Comparison of ENCODE assay signal across 19 cellular contexts in genomic region chr12:27689558-27690180, GRCh38. TPM values are rescaled to one million over a fixed set of nuclear protein-coding genes. Genes with fewer than 3 reads are reported as not detected.
DNase-seq lines count a peak whose midpoint lies in the region; ATAC-seq and TF ChIP-seq lines count a peak whose summit lies in the region.
"Had no signal": no experiment of that assay in that cellular context is flagged by ENCODE, and none has a peak within 500 bp of the region (broad histone marks: within the 10 kb centered on the region; RNA-seq: fewer than 3 reads in every experiment).

No MANE protein-coding gene starts in this region.

- no peak overlapping the region for H3K4me3 ChIP-seq in breast epithelium
- no peak overlapping the region for H3K4me3 ChIP-seq in stomach
- H3K4me3 ChIP-seq: HAP-1 had no signal

- no TSS peak for BruUV-seq in MCF 10A (replicated peaks; lab: Mats Ljungman, UMichigan)

- in situ Hi-C loops in ACHN (cut with HindIII; ENCODE audit: low pct_ligation_motif_present, low pct_unique_long_range_greater_than_20kb, low sequenced_read_pairs): no loop called here

- TF ChIP-seq POLR2A in breast epithelium (IDR thresholded peaks at IDR 0.05) (no peak), stomach (IDR thresholded peaks at IDR 0.05) (no peak)

- no peak for TF ChIP-seq EP300 in stomach (IDR thresholded peaks at IDR 0.05)

- peak overlapping the region; percentile 55 for H3K27ac Mint-ChIP-seq in MCF 10A (ENCODE audit: low read depth, unreplicated experiment)
- peak overlapping the region; percentile 43 for H3K27ac Mint-ChIP-seq in chondrocyte (ENCODE audit: unreplicated experiment)
- H3K27ac Mint-ChIP-seq in activated naive CD8-positive, alpha-beta T cell treated with anti-CD3 and anti-CD28 coated beads, Interleukin-2, amount 50 U/mL, for 24 hours: no peak overlapping the region
- H3K27ac Mint-ChIP-seq: CD4-positive, alpha-beta memory T cell; HFFc6 had no signal

- H3K4me1 ChIP-seq in breast epithelium (no peaks in the 10 kb centered on the region), stomach (peaks cover 0 to 14% (median 3%) of the 10 kb centered on the region in 4 donors)
- H3K4me1 ChIP-seq: HAP-1 had no signal

- WGBS in stomach, 5 donors: 72 to 90% (median 80%) methylated on average over 13 of the region's 13 CpGs

- H3K9me3 ChIP-seq in breast epithelium (no peaks in the 10 kb centered on the region), stomach (no peaks in the 10 kb centered on the region)
- H3K9me3 ChIP-seq: HAP-1 had no signal

- POLR2A ChIA-PET in MCF 10A (lab: Yijun Ruan, JAX): interaction anchor here (0.6 kb wide), 1 partner anchor 33 kb away, joined by 3 read pairs; no protein-coding TSS in a partner anchor

- H3K4me1 Mint-ChIP-seq in MCF 10A (ENCODE audit: insufficient read depth, unreplicated experiment) (no peaks in the 10 kb centered on the region), chondrocyte (ENCODE audit: low read depth) (no peaks in the 10 kb centered on the region)
- no peaks in the 10 kb centered on the region for H3K4me1 Mint-ChIP-seq in activated naive CD8-positive, alpha-beta T cell treated with anti-CD3 and anti-CD28 coated beads, Interleukin-2, amount 50 U/mL, for 24 hours
- H3K4me1 Mint-ChIP-seq: CD4-positive, alpha-beta memory T cell had no signal

- no peak for ATAC-seq in activated naive CD8-positive, alpha-beta T cell treated with anti-CD3 and anti-CD28 coated beads, Interleukin-2, amount 50 U/mL, for 24 hours
- ATAC-seq in HG03571 (IDR thresholded peaks at IDR 0.05; ENCODE audit: unreplicated experiment): no peak

- H3K27me3 ChIP-seq in breast epithelium (no peaks in the 10 kb centered on the region), stomach (no peaks in the 10 kb centered on the region)

- no peak overlapping the region for H3K27ac ChIP-seq in breast epithelium
- H3K27ac ChIP-seq in stomach: peak overlapping the region in 3 of 5 donors; percentile 46 to 73 (median 63)
- H3K27ac ChIP-seq: 22Rv1 had no signal

- H3K9me3 Mint-ChIP-seq in MCF 10A (ENCODE audit: unreplicated experiment) (no peaks in the 10 kb centered on the region), chondrocyte (ENCODE audit: low read depth) (no peaks in the 10 kb centered on the region)
- H3K9me3 Mint-ChIP-seq in activated naive CD8-positive, alpha-beta T cell treated with anti-CD3 and anti-CD28 coated beads, Interleukin-2, amount 50 U/mL, for 24 hours: no peaks in the 10 kb centered on the region
- H3K9me3 Mint-ChIP-seq: CD4-positive, alpha-beta memory T cell; HFFc6 had no signal

- intact Hi-C loops in MCF 10A (cut with micrococcal nuclease): no loop called here
- intact Hi-C loops in breast epithelium (cut with DNase I; ENCODE audit: low total_unique reads): loop anchor here (5.0 kb wide), 1 partner anchor 42 kb away; no protein-coding TSS in a partner anchor
- intact Hi-C loops in stomach (cut with DNase I; ENCODE audit: low total_unique reads): no loop called here

- TF ChIP-seq CTCF in MCF 10A (IDR thresholded peaks at IDR 0.05; ENCODE audit: unreplicated experiment): no peak
- no peak for TF ChIP-seq CTCF in breast epithelium (IDR thresholded peaks at IDR 0.05)
- TF ChIP-seq CTCF in chondrocyte (IDR thresholded peaks at IDR 0.05): no peak
- TF ChIP-seq CTCF in stomach (IDR thresholded peaks at IDR 0.05): no peak

- H3K36me3 Mint-ChIP-seq in MCF 10A (ENCODE audit: insufficient read depth, unreplicated experiment) (peaks cover 71% of the 10 kb centered on the region), chondrocyte (ENCODE audit: low read depth) (peaks cover 40% of the 10 kb centered on the region)
- peaks cover 3% of the 10 kb centered on the region for H3K36me3 Mint-ChIP-seq in activated naive CD8-positive, alpha-beta T cell treated with anti-CD3 and anti-CD28 coated beads, Interleukin-2, amount 50 U/mL, for 24 hours (ENCODE audit: low read depth)

- H3K4me3 Mint-ChIP-seq in MCF 10A (ENCODE audit: unreplicated experiment) (no peak overlapping the region), chondrocyte (ENCODE audit: unreplicated experiment) (no peak overlapping the region)
- no peak overlapping the region for H3K4me3 Mint-ChIP-seq in activated naive CD8-positive, alpha-beta T cell treated with anti-CD3 and anti-CD28 coated beads, Interleukin-2, amount 50 U/mL, for 24 hours
- H3K4me3 Mint-ChIP-seq: HFFc6 had no signal

- no peaks in the 10 kb centered on the region for H3K27me3 Mint-ChIP-seq in MCF 10A (ENCODE audit: insufficient read depth, unreplicated experiment)
- no peaks in the 10 kb centered on the region for H3K27me3 Mint-ChIP-seq in chondrocyte (ENCODE audit: low read depth)
- H3K27me3 Mint-ChIP-seq in activated naive CD8-positive, alpha-beta T cell treated with anti-CD3 and anti-CD28 coated beads, Interleukin-2, amount 50 U/mL, for 24 hours: no peaks in the 10 kb centered on the region
- H3K27me3 Mint-ChIP-seq: CD4-positive, alpha-beta memory T cell had no signal

- CTCF ChIA-PET in MCF 10A (lab: Yijun Ruan, JAX): interaction anchor here (0.6 to 2.5 kb wide), 4 partner anchors 14 to 158 kb away, joined by 3 to 18 read pairs (median 4); no protein-coding TSS in a partner anchor

- H3K36me3 ChIP-seq in breast epithelium: peaks cover 10% of the 10 kb centered on the region
- H3K36me3 ChIP-seq in stomach: peaks cover 21 to 84% (median 78%) of the 10 kb centered on the region in 4 donors
- H3K36me3 ChIP-seq: HAP-1 had no signal

- DNase-seq in MCF 10A (ENCODE audit: unreplicated experiment) (no peak), breast epithelium (ENCODE audit: low spot score in 2 of 2) (no peak), chondrocyte (ENCODE audit: low spot score) (no peak), stomach (no peak), ACHN (no peak)
- DNase-seq in activated naive CD8-positive, alpha-beta T cell treated with anti-CD3 and anti-CD28 coated beads, Interleukin-2, amount 50 U/mL, for 24 hours: no peak
- DNase-seq: AML-193; C1 segment of cervical spinal cord; Calu3; CD4-positive, alpha-beta memory T cell; COR-L47; DMS53; DMS79 treated with DMSO at 0.1 percent for 48 hours; GF-D8; GOT3; HFFc6 had no signal

RNA-seq across cellular contexts. Expression of gene REP15, which starts 6.6 kb away (rescaled TPM):
- total RNA-seq in MCF 10A (2022) (0.86 and 1.3 TPM in 2 replicates), breast epithelium (1 to 10 TPM in 2 of 3 donors, under 1 TPM in 1; 0.64 to 3.3 (median 1.8) TPM), chondrocyte (0.54 to 1.3 TPM (median 1.3 TPM) in 3 replicates), stomach (10 to 100 TPM in 3 of 5 donors, 1 to 10 TPM in 2; 4.1 to 38.2 (median 11.2) TPM)
- 100 to 1,000 TPM in 1 of 3 donors, 1 to 10 TPM in 2; 3.0 to 115 (median 9.8) TPM for polyA plus RNA-seq in stomach
- total RNA-seq: CD4-positive, alpha-beta memory T cell had no signal

RNA-seq across cellular contexts. Expression of gene MRPS35, which starts 21.0 kb away (rescaled TPM):
- total RNA-seq in MCF 10A (2022): 63.8 and 69.0 TPM in 2 replicates
- total RNA-seq in breast epithelium: 10 to 100 TPM; 37.7 to 64.1 (median 43.5) TPM
- 29.2 to 33.1 TPM (median 33.1 TPM) in 3 replicates for total RNA-seq in chondrocyte
- 10 to 100 TPM in 3 of 5 donors, 1 to 10 TPM in 2; 9.8 to 71.6 (median 15.6) TPM for total RNA-seq in stomach
- 10 to 100 TPM; 28.9 to 61.4 (median 42.8) TPM for polyA plus RNA-seq in stomach

Comparison
In these comparisons a context has a peak if more than half of its experiments do, and no peak if none do; other contexts are left out.
1. H3K27ac ChIP-seq: peak in stomach (3 of 5); none in breast epithelium (0 of 2).